23 cellular contexts compared by ENCODE assay signal in genomic region chr3:54962200-54962599, GRCh38. TPM values are rescaled to one million over a fixed set of nuclear protein-coding genes. Genes with fewer than 3 reads are reported as not detected.
A peak's percentile ranks its signal among the peaks of the same experiment; 100 is the strongest.
DNase-seq lines count a peak whose midpoint lies in the region; ATAC-seq, FAIRE-seq and TF ChIP-seq lines count a peak whose summit lies in the region.
"Had no signal": no experiment of that assay in that cellular context is flagged by ENCODE, and none has a peak within 500 bp of the region (broad histone marks: within the 10 kb centered on the region; RNA-seq: fewer than 3 reads in every experiment).

No MANE protein-coding gene starts in this region.

- no peak for TF ChIP-seq CTCF in RWPE2 (IDR thresholded peaks at IDR 0.05; ENCODE audit: poor library complexity, severe bottlenecking)
- TF ChIP-seq CTCF in mammary epithelial cell (conservative IDR thresholded peaks at IDR 0.05 in 1 of 2, IDR thresholded peaks at IDR 0.05 in 1 of 2; ENCODE audit: extremely low read depth in 1 of 2, insufficient read depth in 1 of 2, low read depth in 1 of 2, low read length in 2 of 2) = no peak
- TF ChIP-seq CTCF in keratinocyte (optimal IDR thresholded peaks at IDR 0.05 in 1 of 3, IDR thresholded peaks at IDR 0.05 in 1 of 3, conservative IDR thresholded peaks at IDR 0.05 in 1 of 3; ENCODE audit: extremely low read depth in 1 of 3, insufficient read depth in 2 of 3, low read length in 3 of 3) = no peak

- intact Hi-C loops in mammary epithelial cell (cut with micrococcal nuclease) (no loop called here), posterior vena cava (cut with DNase I) (no loop called here)

- WGBS in mammary epithelial cell (ENCODE audit: low coverage, missing lambda C conversion rate) = 50% methylated on average over 2 of the region's 2 CpGs

- CTCF ChIA-PET in mammary epithelial cell (lab: Charles Lee; ENCODE audit: low non-redundant PET) = no interaction called here

- H3K36me3 ChIP-seq in RWPE2 (ENCODE audit: low read depth) (no peaks in the 10 kb centered on the region), mammary epithelial cell (ENCODE audit: insufficient read depth, low read length) (no peaks in the 10 kb centered on the region), keratinocyte (ENCODE audit: control insufficient read depth in 2 of 2, extremely low read depth in 1 of 2, insufficient read depth in 2 of 2, low read length in 2 of 2) (no peaks in the 10 kb centered on the region)
- H3K36me3 ChIP-seq: BE2C, HAP-1 had no signal

- H4K20me1 ChIP-seq in mammary epithelial cell (ENCODE audit: insufficient read depth, low read length) (no peaks in the 10 kb centered on the region), keratinocyte (ENCODE audit: control insufficient read depth, extremely low read depth, insufficient read depth, low read length) (no peaks in the 10 kb centered on the region)

- DNase-seq in RWPE2 (ENCODE audit: low spot score) (no peak), mammary epithelial cell (peak; percentile 25), keratinocyte (ENCODE audit: low read depth, low spot score) (no peak), SW480 (ENCODE audit: low spot score) (no peak), posterior vena cava (ENCODE audit: low spot score) (no peak), cerebellar cortex (ENCODE audit: low spot score) (no peak)
- no peak for DNase-seq in NK-92 treated with Interleukin-12 subunit alpha and Interleukin-12 subunit beta, amount 100 ng/mL, for 24 hours (lab: John Stamatoyannopoulos, UW)
- DNase-seq: ACHN; BE2C; C1 segment of cervical spinal cord; CD4-positive, CD25-positive, alpha-beta regulatory T cell; CD8-positive, alpha-beta memory T cell; COR-L47; DMS153; DMS79; GDM1; GM23248 had no signal

- no peak for FAIRE-seq in keratinocyte (lab: Jason Lieb, UNC)
- FAIRE-seq: A204.1, GM12892, GM18507 had no signal

- in situ Hi-C loops in mammary epithelial cell (cut with MboI; ENCODE audit: low sequenced_read_pairs in 2 of 2) = no loop called here

- peak; percentile 80 for ATAC-seq in RWPE2 (ENCODE audit: low read depth)

- H2AFZ ChIP-seq in mammary epithelial cell (ENCODE audit: low read depth, low read length) (no peak overlapping the region), keratinocyte (ENCODE audit: control insufficient read depth, low read length) (no peak overlapping the region)
- H2AFZ ChIP-seq: GM23248 had no signal

- no TSS peak for BruUV-seq in mammary epithelial cell (replicated peaks; lab: Mats Ljungman, UMichigan)

- H3K27me3 ChIP-seq in RWPE2 (ENCODE audit: insufficient read depth, poor library complexity, severe bottlenecking) (no peaks in the 10 kb centered on the region), mammary epithelial cell (ENCODE audit: insufficient read depth, low read length) (no peaks in the 10 kb centered on the region), keratinocyte (ENCODE audit: control insufficient read depth, extremely low read depth, insufficient read depth, low read length) (no peaks in the 10 kb centered on the region)
- H3K27me3 ChIP-seq: BE2C had no signal

- H3K79me2 ChIP-seq in mammary epithelial cell (ENCODE audit: insufficient read depth, low read length) (no peaks in the 10 kb centered on the region), keratinocyte (ENCODE audit: control insufficient read depth, insufficient read depth, low read length) (no peaks in the 10 kb centered on the region)

- H3K4me3 ChIP-seq in RWPE2 (ENCODE audit: severe bottlenecking) (no peak overlapping the region), mammary epithelial cell (replicated peaks in 1 of 3; ENCODE audit: insufficient read depth in 1 of 3, low read depth in 2 of 3, low read length in 3 of 3) (no peak overlapping the region), keratinocyte (ENCODE audit: control insufficient read depth in 2 of 3, extremely low read depth in 1 of 3, insufficient read depth in 2 of 3, low read depth in 1 of 3, low read length in 3 of 3) (no peak overlapping the region)
- H3K4me3 ChIP-seq: GM23248, HAP-1 had no signal

- peaks cover 6% of the 10 kb centered on the region for H3K4me1 ChIP-seq in RWPE2 (ENCODE audit: insufficient read depth, poor library complexity, severe bottlenecking)
- no peaks in the 10 kb centered on the region for H3K4me1 ChIP-seq in mammary epithelial cell (ENCODE audit: insufficient read depth, low read length)
- peaks cover 4% of the 10 kb centered on the region for H3K4me1 ChIP-seq in keratinocyte (ENCODE audit: control insufficient read depth, extremely low read depth, insufficient read depth, low read length)
- H3K4me1 ChIP-seq: BE2C, HAP-1 had no signal

- dilution Hi-C loops in mammary epithelial cell (cut with HindIII; ENCODE audit: low sequenced_read_pairs) = no loop called here
- dilution Hi-C loops in keratinocyte (cut with MboI; ENCODE audit: extremely low pct_ligation_motif_present, low sequenced_read_pairs) = no loop called here

- H3K27ac ChIP-seq in RWPE2 (ENCODE audit: poor library complexity, severe bottlenecking) = no peak overlapping the region
- no peak overlapping the region for H3K27ac ChIP-seq in mammary epithelial cell (ENCODE audit: insufficient read depth, low read depth, low read length)
- H3K27ac ChIP-seq in keratinocyte (ENCODE audit: control insufficient read depth, insufficient read depth, low read length) = no peak overlapping the region
- H3K27ac ChIP-seq: GM23248 had no signal

- H3K9me3 ChIP-seq in RWPE2 (ENCODE audit: severe bottlenecking) (no peaks in the 10 kb centered on the region), mammary epithelial cell (replicated peaks; ENCODE audit: insufficient read depth, low read length) (no peaks in the 10 kb centered on the region), keratinocyte (ENCODE audit: control insufficient read depth, low read depth, low read length) (no peaks in the 10 kb centered on the region)
- H3K9me3 ChIP-seq: BE2C, HAP-1 had no signal

- H3K9me1 ChIP-seq in keratinocyte (ENCODE audit: control insufficient read depth, extremely low read depth, insufficient read depth, low read length) = no peaks in the 10 kb centered on the region

- H3K4me2 ChIP-seq in mammary epithelial cell (ENCODE audit: insufficient read depth, low read depth, low read length) (no peak overlapping the region), keratinocyte (ENCODE audit: control insufficient read depth, extremely low read depth, insufficient read depth, low read depth, low read length) (peak overlapping the region; percentile 14)

- H3K9ac ChIP-seq in mammary epithelial cell (ENCODE audit: insufficient read depth, low read length) (no peak overlapping the region), keratinocyte (ENCODE audit: control insufficient read depth, extremely low read depth, insufficient read depth, low read length) (no peak overlapping the region)
- H3K9ac ChIP-seq: GM23248 had no signal

RNA-seq across cellular contexts. Expression of gene LRTM1, which starts 34.3 kb away (rescaled TPM):
- total RNA-seq in mammary epithelial cell = not detected
- polyA plus RNA-seq in mammary epithelial cell = not detected
- polyA minus RNA-seq in mammary epithelial cell = not detected
- not detected in 3 replicates for polyA plus RNA-seq in keratinocyte
- not detected for polyA plus RNA-seq in keratinocyte (2011; ENCODE audit: low read depth)
- polyA plus RNA-seq in keratinocyte (2011; cell fraction: cytosol; rRNA removed) = not detected in 2 replicates
- polyA plus RNA-seq in keratinocyte (2011; cell fraction: nucleus; rRNA removed) = not detected in 2 replicates
- polyA plus RNA-seq in keratinocyte (2012; ENCODE audit: low replicate concordance) = not detected in 2 replicates
- polyA minus RNA-seq in keratinocyte = not detected in 3 replicates
- not detected for polyA minus RNA-seq in keratinocyte (2011; cell fraction: cytosol; rRNA and poly(A)+ RNA removed)
- not detected in 2 replicates for polyA minus RNA-seq in keratinocyte (2011; cell fraction: nucleus; rRNA and poly(A)+ RNA removed)
- not detected for total RNA-seq in posterior vena cava
- total RNA-seq: CD4-positive, CD25-positive, alpha-beta regulatory T cell; CD8-positive, alpha-beta memory T cell; Daoy; GM23248; H4 had no signal
- polyA plus RNA-seq: CD4-positive, CD25-positive, alpha-beta regulatory T cell; CD8-positive, alpha-beta memory T cell; GM23248 had no signal
